In genomic region chr1:233569636-233570035, GRCh38 we compare ENCODE assay signal across 12 cellular contexts.
"Had no signal": no experiment of that assay in that cellular context is flagged by ENCODE, and none has a peak within 500 bp of the region (broad histone marks: within the 10 kb centered on the region; RNA-seq: fewer than 3 reads in every experiment).

No MANE protein-coding gene starts in this region.

- ATAC-seq: natural killer cell treated with Interleukin-12 subunit alpha and Interleukin-12 subunit beta and Interleukin-15 and Interleukin-18, amount 100 ng/mL, for 72 hours; right lobe of liver had no signal

- H3K27me3 ChIP-seq: right lobe of liver had no signal

- FAIRE-seq: endothelial cell of umbilical vein had no signal

- H3K4me3 ChIP-seq: coronary artery, right lobe of liver had no signal

- H3K9me3 ChIP-seq: right lobe of liver had no signal

- H3K36me3 ChIP-seq: right lobe of liver had no signal

- DNase-seq: activated CD4-positive, alpha-beta T cell treated with anti-CD3 and anti-CD28 coated beads, Interleukin-2, amount 50 U/mL, for 1 hour; amniotic stem cell; effector CD4-positive, alpha-beta T cell; glutamatergic neuron; occipital lobe; right lobe of liver; stimulated activated CD4-positive, alpha-beta T cell treated with anti-CD3 and anti-CD28 coated beads, Interleukin-2, amount 100 ng/mL, for 48 hours; stimulated activated naive CD4-positive, alpha-beta T cell treated with Interleukin-2 at 50 U/mL for 16 hours; trophoblast cell had no signal

- H3K4me1 ChIP-seq: right lobe of liver had no signal

- H3K27ac ChIP-seq: coronary artery, right lobe of liver had no signal
